ENCODE assay signal across 1 cellular context in the genomic region with DNA sequence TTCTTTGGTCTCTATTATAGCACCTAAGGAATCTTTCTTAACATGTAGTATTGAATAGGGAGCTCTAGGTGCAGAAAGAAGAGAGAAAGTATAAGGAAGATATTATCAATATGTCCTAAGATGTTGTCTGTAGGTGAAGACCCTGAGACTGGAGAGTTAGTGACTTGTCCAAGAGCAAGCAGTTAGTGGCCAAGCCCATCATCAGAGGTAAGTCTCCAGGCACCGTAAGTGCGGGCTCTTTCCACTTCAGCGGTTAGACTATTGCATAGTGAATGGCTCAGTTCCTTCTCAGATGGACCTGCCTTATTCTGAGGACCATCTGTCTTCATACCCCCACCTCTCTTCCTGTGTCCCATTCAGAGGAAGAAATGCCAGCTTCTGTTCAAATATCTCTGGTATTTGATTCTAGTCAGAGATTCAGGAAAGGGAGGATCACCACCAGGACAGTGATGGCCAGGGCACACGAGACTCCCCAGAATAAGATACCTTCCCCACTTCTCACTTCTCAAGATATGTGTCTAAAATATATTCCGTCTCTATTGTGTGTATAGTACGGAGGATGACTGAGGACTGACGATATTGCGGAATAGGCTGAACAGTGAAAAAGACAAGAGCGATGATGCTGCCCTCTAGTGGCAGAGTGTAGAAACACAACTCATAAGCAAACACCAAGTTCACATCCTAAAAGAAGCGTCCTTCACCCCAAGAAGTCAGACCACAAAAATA.
TF ChIP-seq lines count a peak whose summit lies in the region.

No MANE protein-coding gene starts in this region.

TF ChIP-seq in endothelial cell of umbilical vein, 7 proteins besides CTCF, POLR2A, EP300 and RAD21 (continued from another document):
- TF ChIP-seq, protein P1, sequence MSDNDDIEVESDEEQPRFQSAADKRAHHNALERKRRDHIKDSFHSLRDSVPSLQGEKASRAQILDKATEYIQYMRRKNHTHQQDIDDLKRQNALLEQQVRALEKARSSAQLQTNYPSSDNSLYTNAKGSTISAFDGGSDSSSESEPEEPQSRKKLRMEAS (IDR thresholded peaks at IDR 0.05; ENCODE audit: insufficient read depth, insufficient read length) = no peak
- no peak for TF ChIP-seq FOS (IDR thresholded peaks at IDR 0.05; ENCODE audit: borderline replicate concordance, insufficient read depth, low read length)
- TF ChIP-seq EZH2 (IDR thresholded peaks at IDR 0.05; ENCODE audit: borderline replicate concordance, low read depth, low read length, severe bottlenecking) = no peak
- no peak for TF ChIP-seq POLR2AphosphoS5 (IDR thresholded peaks at IDR 0.05; ENCODE audit: insufficient read depth, low read depth, low read length)
- TF ChIP-seq JUN (IDR thresholded peaks at IDR 0.05; ENCODE audit: borderline replicate concordance, insufficient read depth, insufficient read length, low read depth) = no peak
